In the genomic region with DNA sequence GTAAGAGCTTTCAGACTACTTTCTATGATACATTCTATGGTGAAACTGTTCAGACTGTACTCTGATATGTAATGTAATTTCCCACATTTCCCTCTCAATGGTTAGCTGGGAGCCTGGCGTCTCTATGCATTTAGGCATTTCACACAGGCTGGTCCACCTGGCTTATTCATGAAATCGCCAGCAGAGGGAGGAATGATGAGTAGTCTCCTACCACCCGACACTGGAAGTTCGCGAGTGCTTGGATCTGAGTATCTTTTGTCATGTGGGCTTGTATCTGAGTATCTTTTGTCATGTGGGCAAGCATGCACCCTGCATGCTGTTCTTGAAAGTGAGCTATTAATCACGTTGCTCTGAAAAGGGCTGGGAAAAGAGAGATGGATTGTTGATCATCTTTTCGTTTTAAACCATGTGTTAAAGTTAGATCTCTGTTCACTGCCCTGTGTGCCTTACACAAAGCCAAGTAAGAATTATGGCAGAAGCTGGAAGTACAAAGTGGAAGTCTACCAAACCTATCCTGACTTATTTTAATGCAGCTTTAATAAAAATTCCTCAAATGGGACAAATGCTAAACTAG, we compare ENCODE assay signal across 9 cellular contexts.
DNase-seq lines count a peak whose midpoint lies in the region; ATAC-seq, FAIRE-seq and TF ChIP-seq lines count a peak whose summit lies in the region.
"Had no signal": no experiment of that assay in that cellular context is flagged by ENCODE, and none has a peak within 500 bp of the region (broad histone marks: within the 10 kb centered on the region; RNA-seq: fewer than 3 reads in every experiment).

No MANE protein-coding gene starts in this region.

- intact Hi-C loops in heart left ventricle (cut with DNase I), result loop anchor here in 4 of 10 donors (5.0 to 10.0 kb wide), 4 partner anchors 121 to 192 kb away; no protein-coding TSS in a partner anchor

- FAIRE-seq in urothelium cell line (lab: Jason Lieb, UNC), result no peak

- peak; percentile 76 for ATAC-seq in HG02678 (IDR thresholded peaks at IDR 0.05; ENCODE audit: unreplicated experiment)
- no peak for ATAC-seq in heart left ventricle

- no peak for TF ChIP-seq POLR2A in heart left ventricle (IDR thresholded peaks at IDR 0.05)

- DNase-seq in DMS53 treated with DMSO at 0.1 percent for 48 hours (lab: John Stamatoyannopoulos, UW; ENCODE audit: unreplicated experiment), result peak; percentile 11
- peak; percentile 100 for DNase-seq in SJCRH30
- DNase-seq in heart left ventricle, result peak in 3 of 5 donors; percentile 20 to 45 (median 32)
- DNase-seq in urothelium cell line (ENCODE audit: low spot score), result peak; percentile 44
- DNase-seq in DMS79 treated with DMSO at 0.1 percent for 48 hours (lab: John Stamatoyannopoulos, UW), result no peak
- DNase-seq in effector CD8-positive, alpha-beta T cell (lab: John Stamatoyannopoulos, UW), result no peak
- no peak for DNase-seq in NCI-H510A (lab: John Stamatoyannopoulos, UW)

- WGBS in heart left ventricle, 4 donors, result 36 to 57% (median 47%) methylated on average over 7 of the region's 7 CpGs

- H3K4me3 ChIP-seq in SJCRH30 (no peak overlapping the region), heart left ventricle (no peak overlapping the region)
- H3K4me3 ChIP-seq: SJSA1 had no signal

- no peak overlapping the region for H3K27ac ChIP-seq in SJCRH30
- no peak overlapping the region for H3K27ac ChIP-seq in heart left ventricle
- H3K27ac ChIP-seq: SJSA1 had no signal

- H3K4me1 ChIP-seq in SJCRH30, result peaks cover 19% of the 10 kb centered on the region
- peaks cover 0 to 4% (median 0%) of the 10 kb centered on the region in 12 donors for H3K4me1 ChIP-seq in heart left ventricle
- H3K4me1 ChIP-seq: SJSA1 had no signal

- H3K36me3 ChIP-seq in SJCRH30, result no peaks in the 10 kb centered on the region
- no peaks in the 10 kb centered on the region for H3K36me3 ChIP-seq in heart left ventricle
- H3K36me3 ChIP-seq: SJSA1 had no signal

- TF ChIP-seq CTCF in heart left ventricle (IDR thresholded peaks at IDR 0.05), result peak; percentile 18 to 64 (median 44)

- no peaks in the 10 kb centered on the region; the same call in 1 of the 2 replicates for H3K9me3 ChIP-seq in SJCRH30 (replicated peaks)
- H3K9me3 ChIP-seq in heart left ventricle, result no peaks in the 10 kb centered on the region
- H3K9me3 ChIP-seq: SJSA1 had no signal

- H3K27me3 ChIP-seq in SJCRH30 (no peaks in the 10 kb centered on the region), heart left ventricle (no peaks in the 10 kb centered on the region)
- H3K27me3 ChIP-seq: SJSA1 had no signal

Comparison
In these comparisons a context has a peak if more than half of its experiments do, and no peak if none do; other contexts are left out.
1. DNase-seq: peak in DMS53 treated with DMSO at 0.1 percent for 48 hours (single experiment), SJCRH30 (2 of 2), heart left ventricle (3 of 5) and urothelium cell line (single experiment); none in DMS79 treated with DMSO at 0.1 percent for 48 hours (single experiment), effector CD8-positive, alpha-beta T cell (single experiment) and NCI-H510A (single experiment).